In the genomic region with DNA sequence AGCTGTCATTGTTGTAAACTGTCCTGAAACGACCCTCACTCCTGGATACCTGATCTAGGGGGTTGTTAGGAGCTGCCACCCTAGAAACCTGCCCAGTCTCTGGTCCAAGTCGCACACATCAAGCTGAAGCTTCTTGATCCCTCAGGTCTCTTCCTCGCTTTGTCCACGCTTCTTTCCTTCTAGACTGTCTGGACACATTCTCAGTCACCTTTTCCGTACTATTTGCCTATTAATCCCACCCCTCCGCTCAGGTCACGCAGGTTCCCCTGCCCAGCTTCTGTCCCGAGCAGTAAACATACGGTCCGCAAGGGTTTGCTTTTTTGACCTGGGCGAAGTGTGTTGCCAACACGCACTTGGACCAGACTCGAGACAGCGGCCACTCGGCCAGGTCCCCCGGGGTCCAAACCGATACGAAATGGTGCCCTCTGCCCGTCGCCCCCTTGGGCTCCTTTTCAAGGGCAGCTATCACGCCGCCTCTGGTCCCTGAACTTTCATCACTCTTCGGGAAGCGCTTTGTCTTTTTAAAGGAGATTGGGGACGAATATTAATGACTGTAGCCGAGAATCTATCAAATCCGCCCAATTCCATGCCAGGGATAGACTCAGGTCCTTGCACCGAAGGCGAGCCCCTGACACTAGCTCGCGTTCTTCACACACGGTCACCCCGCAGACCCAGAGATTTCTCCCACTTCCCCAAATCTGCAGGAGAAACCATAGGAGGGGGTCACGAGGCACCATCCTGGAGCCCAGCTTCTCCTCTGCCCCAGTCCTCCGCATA, we compare ENCODE assay signal across 10 cellular contexts. TPM values are rescaled to one million over a fixed set of nuclear protein-coding genes. Genes with fewer than 3 reads are reported as not detected.
DNase-seq lines count a peak whose midpoint lies in the region; ATAC-seq, FAIRE-seq and TF ChIP-seq lines count a peak whose summit lies in the region.
"Had no signal": no experiment of that assay in that cellular context is flagged by ENCODE, and none has a peak within 500 bp of the region (broad histone marks: within the 10 kb centered on the region; RNA-seq: fewer than 3 reads in every experiment).

No MANE protein-coding gene starts in this region.

- H3K27me3 ChIP-seq in HUES48 (ENCODE audit: control insufficient read depth, insufficient read depth, low read length) (peaks cover 45% of the 10 kb centered on the region), skeletal muscle satellite cell (ENCODE audit: control insufficient read depth, insufficient read depth, low read length) (peaks cover 40% of the 10 kb centered on the region)

- intact Hi-C loops in kidney (cut with DNase I), result no loop called here

- peak overlapping the region; percentile 81 for H3K4me2 ChIP-seq in skeletal muscle satellite cell (ENCODE audit: low read length)
- H3K4me2 ChIP-seq: KMS-11 had no signal

- TF ChIP-seq CTCF in coronary artery (IDR thresholded peaks at IDR 0.05) (no peak), kidney (IDR thresholded peaks at IDR 0.05; ENCODE audit: borderline replicate concordance, extremely low read depth, insufficient read depth) (no peak)

- FAIRE-seq in kidney (lab: Jason Lieb, UNC), result no peak

- H3K9ac ChIP-seq in HUES48 (ENCODE audit: low read depth, low read length) (no peak overlapping the region), kidney (ENCODE audit: low read length in 2 of 2) (peak overlapping the region in 1 of 2 donors; percentile 29), skeletal muscle satellite cell (ENCODE audit: low read depth, low read length) (no peak overlapping the region)
- H3K9ac ChIP-seq: KMS-11 had no signal

- H3K36me3 ChIP-seq in HUES48 (ENCODE audit: control insufficient read depth, insufficient read depth, low read length), result no peaks in the 10 kb centered on the region
- no peaks in the 10 kb centered on the region for H3K36me3 ChIP-seq in kidney (ENCODE audit: control insufficient read depth in 1 of 2, insufficient read depth in 2 of 2, low read length in 2 of 2)
- no peaks in the 10 kb centered on the region for H3K36me3 ChIP-seq in skeletal muscle satellite cell (ENCODE audit: insufficient read depth, low read length)
- H3K36me3 ChIP-seq: neutrophil had no signal

- peak overlapping the region; percentile 73 for H3K4me3 ChIP-seq in HUES48 (ENCODE audit: low read depth, low read length)
- peak overlapping the region; percentile 87 for H3K4me3 ChIP-seq in coronary artery
- H3K4me3 ChIP-seq in kidney (ENCODE audit: low read length in 2 of 2), result peak overlapping the region; percentile 66 to 67
- peak overlapping the region; percentile 67 for H3K4me3 ChIP-seq in skeletal muscle satellite cell (ENCODE audit: low read length)

- peaks cover 7% of the 10 kb centered on the region; the same call in 1 of the 2 replicates for H3K4me1 ChIP-seq in HUES48 (ENCODE audit: control insufficient read depth, insufficient read depth, low read length)
- no peaks in the 10 kb centered on the region for H3K4me1 ChIP-seq in kidney (ENCODE audit: control insufficient read depth in 1 of 2, insufficient read depth in 1 of 2, low read depth in 1 of 2, low read length in 2 of 2)
- peaks cover 6% of the 10 kb centered on the region for H3K4me1 ChIP-seq in skeletal muscle satellite cell (ENCODE audit: control insufficient read depth, insufficient read depth, low read length)

- no peak for DNase-seq in coronary artery (ENCODE audit: low spot score)
- peak; percentile 59 for DNase-seq in kidney
- DNase-seq in effector CD4-positive, alpha-beta T cell, result no peak
- DNase-seq in activated CD8-positive, alpha-beta memory T cell treated with anti-CD3 and anti-CD28 coated beads, Interleukin-2, amount 50 U/mL, for 48 hours, result no peak
- no peak for DNase-seq in HT-29 (ENCODE audit: low spot score)

- H3K27ac ChIP-seq in HUES48 (ENCODE audit: low read depth, low read length), result no peak overlapping the region
- H3K27ac ChIP-seq in coronary artery, result peak overlapping the region; percentile 12 to 79
- no peak overlapping the region for H3K27ac ChIP-seq in kidney (ENCODE audit: low read depth in 2 of 2, low read length in 2 of 2)
- H3K27ac ChIP-seq: KMS-11, neutrophil had no signal

- no peak for ATAC-seq in HG03159 (IDR thresholded peaks at IDR 0.05; ENCODE audit: unreplicated experiment)

- H3K9me3 ChIP-seq in HUES48 (ENCODE audit: control insufficient read depth, insufficient read depth, low read length) (no peaks in the 10 kb centered on the region), kidney (ENCODE audit: control insufficient read depth in 1 of 2, low read length in 2 of 2) (no peaks in the 10 kb centered on the region), skeletal muscle satellite cell (replicated peaks; ENCODE audit: low read length) (no peaks in the 10 kb centered on the region)
- H3K9me3 ChIP-seq: neutrophil had no signal

RNA-seq across cellular contexts. Expression of gene PLCXD3, which starts 0.8 kb away (rescaled TPM):
- total RNA-seq in kidney, result 11.7 TPM
- polyA plus RNA-seq in kidney (ENCODE audit: insufficient read depth, low read depth, low replicate concordance), result 5.1 TPM
- under 0.01 TPM in 2 replicates for total RNA-seq in skeletal muscle satellite cell (2012; rRNA removed)
- total RNA-seq in HT-29 (2014; rRNA removed; shearing (Covaris generic)), result not detected in 2 replicates

Comparison
In these comparisons a context has a peak if more than half of its experiments do, and no peak if none do; other contexts are left out.
1. H3K27ac ChIP-seq: peak in coronary artery (2 of 2); none in HUES48 (single experiment) and kidney (0 of 2).
2. RNA of gene PLCXD3, which starts 0.8 kb away (total RNA-seq): 11.7 TPM in kidney (single experiment); not detected in HT-29; every median in the first group is over 10 times any median in the second.
3. Peak in every context shown above with its lines, with median percentiles within 50 percentile points of each other: H3K4me3 ChIP-seq.